17 cellular contexts compared by ENCODE assay signal in genomic region chr1:82646336-82646735, GRCh38.
DNase-seq lines count a peak whose midpoint lies in the region; TF ChIP-seq lines count a peak whose summit lies in the region.
"Had no signal": no experiment of that assay in that cellular context is flagged by ENCODE, and none has a peak within 500 bp of the region (broad histone marks: within the 10 kb centered on the region; RNA-seq: fewer than 3 reads in every experiment).

No MANE protein-coding gene starts in this region.

- peak; percentile 13 for DNase-seq in ELF-1 (ENCODE audit: low read depth, low spot score)
- peak; percentile 5 for DNase-seq in OCI-M1 (lab: John Stamatoyannopoulos, UW)
- DNase-seq in fibroblast of lung (ENCODE audit: low read depth in 2 of 2), result no peak
- peak; percentile 21 for DNase-seq in neural progenitor cell (ENCODE audit: low spot score)
- DNase-seq in NCI-H748 treated with DMSO at 0.1 percent for 48 hours (lab: John Stamatoyannopoulos, UW), result no peak
- no peak for DNase-seq in LoVo (ENCODE audit: low spot score)
- DNase-seq in SW 1271 (lab: John Stamatoyannopoulos, UW), result no peak
- no peak for DNase-seq in inferior parietal cortex (ENCODE audit: extremely low spot score)
- DNase-seq: C1 segment of cervical spinal cord, GF-D8, HFFc6, NCI-H1048, NCI-H146, NCI-H2081, NCI-H510A, SHP77 treated with DMSO at 0.1 percent for 48 hours had no signal

- H3K4me2 ChIP-seq in fibroblast of lung (ENCODE audit: extremely low read depth, insufficient read depth, low read length) (no peak overlapping the region), neural progenitor cell (no peak overlapping the region)

- H3K4me3 Mint-ChIP-seq in neural progenitor cell, result no peak overlapping the region
- H3K4me3 Mint-ChIP-seq: HFFc6 had no signal

- H3K9me3 ChIP-seq in fibroblast of lung (ENCODE audit: control insufficient read depth, insufficient read depth, low read depth, low read length) (no peaks in the 10 kb centered on the region), neural progenitor cell (ENCODE audit: low read depth) (no peaks in the 10 kb centered on the region)

- no peaks in the 10 kb centered on the region for H4K20me1 ChIP-seq in fibroblast of lung (ENCODE audit: control insufficient read depth, extremely low read depth, insufficient read depth, low read length)
- H4K20me1 ChIP-seq in neural progenitor cell (ENCODE audit: low read depth), result no peaks in the 10 kb centered on the region

- H3K27me3 Mint-ChIP-seq in neural progenitor cell (ENCODE audit: insufficient read depth, low read depth), result peaks cover 2% of the 10 kb centered on the region

- H3K36me3 Mint-ChIP-seq in neural progenitor cell, result no peaks in the 10 kb centered on the region

- TF ChIP-seq CTCF in fibroblast of lung (conservative IDR thresholded peaks at IDR 0.05 in 1 of 2, IDR thresholded peaks at IDR 0.05 in 1 of 2; ENCODE audit: low read depth in 1 of 2, low read length in 2 of 2) (no peak), neural progenitor cell (IDR thresholded peaks at IDR 0.05) (no peak)

- H3K9ac ChIP-seq in fibroblast of lung (ENCODE audit: insufficient read depth, low read length) (no peak overlapping the region), neural progenitor cell (no peak overlapping the region)

- no peaks in the 10 kb centered on the region for H3K36me3 ChIP-seq in fibroblast of lung (ENCODE audit: control insufficient read depth, insufficient read depth, low read length)
- no peaks in the 10 kb centered on the region for H3K36me3 ChIP-seq in neural progenitor cell

- H3K4me3 ChIP-seq in fibroblast of lung (replicated peaks in 1 of 4; ENCODE audit: control extremely low read depth in 1 of 4, insufficient read depth in 1 of 4, low read depth in 3 of 4, low read length in 4 of 4), result no peak overlapping the region
- no peak overlapping the region for H3K4me3 ChIP-seq in neural progenitor cell
- H3K4me3 ChIP-seq: K562 had no signal

- H3K4me1 ChIP-seq in fibroblast of lung (ENCODE audit: control insufficient read depth, extremely low read depth, insufficient read depth, low read length) (no peaks in the 10 kb centered on the region), neural progenitor cell (peaks cover 10% of the 10 kb centered on the region)

- peak overlapping the region; percentile 55 for H3K27ac Mint-ChIP-seq in neural progenitor cell
- H3K27ac Mint-ChIP-seq: HFFc6 had no signal

- H3K9me3 Mint-ChIP-seq in neural progenitor cell, result peaks cover 3% of the 10 kb centered on the region

- H3K27ac ChIP-seq in fibroblast of lung (ENCODE audit: insufficient read depth, low read length) (no peak overlapping the region), neural progenitor cell (no peak overlapping the region)

- H3K79me2 ChIP-seq in fibroblast of lung (ENCODE audit: control insufficient read depth, insufficient read depth, low read length) (no peaks in the 10 kb centered on the region), neural progenitor cell (ENCODE audit: low read depth) (no peaks in the 10 kb centered on the region)

- H2AFZ ChIP-seq in fibroblast of lung (ENCODE audit: low read length) (peak overlapping the region; percentile 70), neural progenitor cell (replicated peaks) (no peak overlapping the region)

- H3K4me1 Mint-ChIP-seq in neural progenitor cell, result peaks cover 13% of the 10 kb centered on the region

- H3F3A ChIP-seq in neural progenitor cell (ENCODE audit: low read depth), result no peaks in the 10 kb centered on the region

- H3K27me3 ChIP-seq in fibroblast of lung (ENCODE audit: control insufficient read depth, insufficient read depth, low read length) (no peaks in the 10 kb centered on the region), neural progenitor cell (no peaks in the 10 kb centered on the region)

Comparison
In these comparisons a context has a peak if more than half of its experiments do, and no peak if none do; other contexts are left out.
1. DNase-seq: peak in ELF-1 (single experiment), OCI-M1 (single experiment) and neural progenitor cell (single experiment); none in fibroblast of lung (0 of 2), NCI-H748 treated with DMSO at 0.1 percent for 48 hours (single experiment), LoVo (single experiment), SW 1271 (0 of 2) and inferior parietal cortex (single experiment).